In genomic region chr7:91267558-91267955, GRCh38 we compare ENCODE assay signal across 10 cellular contexts. TPM values are rescaled to one million over a fixed set of nuclear protein-coding genes. Genes with fewer than 3 reads are reported as not detected.
A peak's percentile ranks its signal among the peaks of the same experiment; 100 is the strongest.
DNase-seq lines count a peak whose midpoint lies in the region; ATAC-seq, FAIRE-seq and TF ChIP-seq lines count a peak whose summit lies in the region.
"Had no signal": no experiment of that assay in that cellular context is flagged by ENCODE, and none has a peak within 500 bp of the region (broad histone marks: within the 10 kb centered on the region; RNA-seq: fewer than 3 reads in every experiment).

No MANE protein-coding gene starts in this region.

- FAIRE-seq in keratinocyte (lab: Jason Lieb, UNC): no peak
- FAIRE-seq: islet of Langerhans had no signal

- ATAC-seq in stimulated activated memory B cell treated with anti-CD40 and anti-IgM and Interleukin-4, amounts not matched to agents 10 μg/mL and 1 μg/mL and 100 μg/mL, for 72 hours: no peak
- ATAC-seq in HG02870 (IDR thresholded peaks at IDR 0.05; ENCODE audit: unreplicated experiment) (no peak), GM18519 (IDR thresholded peaks at IDR 0.05; ENCODE audit: low FRiP score, unreplicated experiment) (no peak)

- H3K9me1 ChIP-seq in keratinocyte (ENCODE audit: control insufficient read depth, extremely low read depth, insufficient read depth, low read length): no peaks in the 10 kb centered on the region

- H3K4me3 Mint-ChIP-seq in brain: peak overlapping the region; percentile 84 to 96 (median 90)
- peak overlapping the region; percentile 10 for H3K4me3 Mint-ChIP-seq in stimulated activated memory B cell treated with anti-CD40 and anti-IgM and Interleukin-4, amounts not matched to agents 10 μg/mL and 1 μg/mL and 100 μg/mL, for 72 hours
- peak overlapping the region in 1 of 8 donors; percentile 39 for H3K4me3 Mint-ChIP-seq in CD4-positive, alpha-beta memory T cell

- peaks cover 0 to 6% (median 3%) of the 10 kb centered on the region in 5 experiments for H3K9me3 Mint-ChIP-seq in brain
- no peaks in the 10 kb centered on the region for H3K9me3 Mint-ChIP-seq in stimulated activated memory B cell treated with anti-CD40 and anti-IgM and Interleukin-4, amounts not matched to agents 10 μg/mL and 1 μg/mL and 100 μg/mL, for 72 hours
- peaks cover 0 to 4% (median 0%) of the 10 kb centered on the region in 8 donors for H3K9me3 Mint-ChIP-seq in CD4-positive, alpha-beta memory T cell

- peaks cover 47% of the 10 kb centered on the region for H3K4me1 Mint-ChIP-seq in brain
- peaks cover 37% of the 10 kb centered on the region for H3K4me1 Mint-ChIP-seq in stimulated activated memory B cell treated with anti-CD40 and anti-IgM and Interleukin-4, amounts not matched to agents 10 μg/mL and 1 μg/mL and 100 μg/mL, for 72 hours
- H3K4me1 Mint-ChIP-seq in CD4-positive, alpha-beta memory T cell: peaks cover 0 to 30% (median 3%) of the 10 kb centered on the region in 4 donors

- no peaks in the 10 kb centered on the region for H3K9me3 ChIP-seq in keratinocyte (ENCODE audit: control insufficient read depth, low read depth, low read length)
- no peaks in the 10 kb centered on the region for H3K9me3 ChIP-seq in CD4-positive, alpha-beta memory T cell (ENCODE audit: control insufficient read depth in 1 of 2, low read length in 2 of 2)

- intact Hi-C loops in CD4-positive, alpha-beta memory T cell (cut with micrococcal nuclease): no loop called here

- no peaks in the 10 kb centered on the region for H3K36me3 ChIP-seq in keratinocyte (ENCODE audit: control insufficient read depth in 2 of 2, extremely low read depth in 1 of 2, insufficient read depth in 2 of 2, low read length in 2 of 2)
- H3K36me3 ChIP-seq in CD4-positive, alpha-beta memory T cell (ENCODE audit: insufficient read depth, low read length): no peaks in the 10 kb centered on the region

- H3K27ac ChIP-seq in keratinocyte (ENCODE audit: control insufficient read depth, insufficient read depth, low read length): no peak overlapping the region
- no peak overlapping the region for H3K27ac ChIP-seq in CD4-positive, alpha-beta memory T cell (ENCODE audit: low read depth, low read length)

- TF ChIP-seq CTCF in brain (conservative IDR thresholded peaks at IDR 0.05): no peak
- no peak for TF ChIP-seq CTCF in keratinocyte (optimal IDR thresholded peaks at IDR 0.05 in 1 of 3, IDR thresholded peaks at IDR 0.05 in 1 of 3, conservative IDR thresholded peaks at IDR 0.05 in 1 of 3; ENCODE audit: extremely low read depth in 1 of 3, insufficient read depth in 2 of 3, low read length in 3 of 3)

- H3K27me3 ChIP-seq in keratinocyte (ENCODE audit: control insufficient read depth, extremely low read depth, insufficient read depth, low read length): peaks cover 3% of the 10 kb centered on the region
- H3K27me3 ChIP-seq in CD4-positive, alpha-beta memory T cell (ENCODE audit: insufficient read depth, low read length): peaks cover 2% of the 10 kb centered on the region

- H4K20me1 ChIP-seq in keratinocyte (ENCODE audit: control insufficient read depth, extremely low read depth, insufficient read depth, low read length): no peaks in the 10 kb centered on the region

- peak overlapping the region; percentile 86 for H3K4me2 ChIP-seq in keratinocyte (ENCODE audit: control insufficient read depth, extremely low read depth, insufficient read depth, low read depth, low read length)

- peak overlapping the region in 1 of 3 experiments; percentile 18 for H3K4me3 ChIP-seq in keratinocyte (ENCODE audit: control insufficient read depth in 2 of 3, extremely low read depth in 1 of 3, insufficient read depth in 2 of 3, low read depth in 1 of 3, low read length in 3 of 3)
- no peak overlapping the region for H3K4me3 ChIP-seq in CD4-positive, alpha-beta memory T cell (ENCODE audit: low read length in 2 of 2)

- H3K27me3 Mint-ChIP-seq in brain: peaks cover 33% of the 10 kb centered on the region
- peaks cover 34% of the 10 kb centered on the region for H3K27me3 Mint-ChIP-seq in stimulated activated memory B cell treated with anti-CD40 and anti-IgM and Interleukin-4, amounts not matched to agents 10 μg/mL and 1 μg/mL and 100 μg/mL, for 72 hours
- H3K27me3 Mint-ChIP-seq in CD4-positive, alpha-beta memory T cell: peaks cover 10 to 17% of the 10 kb centered on the region in 2 donors

- no peaks in the 10 kb centered on the region for H3K79me2 ChIP-seq in keratinocyte (ENCODE audit: control insufficient read depth, insufficient read depth, low read length)

- CTCF ChIA-PET in CD4-positive, alpha-beta memory T cell (lab: Charles Lee; ENCODE audit: partially characterized antibody): no interaction called here

- dilution Hi-C loops in keratinocyte (cut with MboI; ENCODE audit: extremely low pct_ligation_motif_present, low sequenced_read_pairs): no loop called here

- H3K27ac Mint-ChIP-seq in brain: peak overlapping the region; percentile 4 to 95 (median 47)
- H3K27ac Mint-ChIP-seq in stimulated activated memory B cell treated with anti-CD40 and anti-IgM and Interleukin-4, amounts not matched to agents 10 μg/mL and 1 μg/mL and 100 μg/mL, for 72 hours: no peak overlapping the region
- H3K27ac Mint-ChIP-seq in CD4-positive, alpha-beta memory T cell: no peak overlapping the region

- no peak overlapping the region for H3K9ac ChIP-seq in keratinocyte (ENCODE audit: control insufficient read depth, extremely low read depth, insufficient read depth, low read length)

- peaks cover 20% of the 10 kb centered on the region for H3K36me3 Mint-ChIP-seq in brain
- H3K36me3 Mint-ChIP-seq in stimulated activated memory B cell treated with anti-CD40 and anti-IgM and Interleukin-4, amounts not matched to agents 10 μg/mL and 1 μg/mL and 100 μg/mL, for 72 hours: no peaks in the 10 kb centered on the region
- H3K36me3 Mint-ChIP-seq in CD4-positive, alpha-beta memory T cell: no peaks in the 10 kb centered on the region

- H2AFZ ChIP-seq in keratinocyte (ENCODE audit: control insufficient read depth, low read length): peak overlapping the region; percentile 22

- peaks cover 11% of the 10 kb centered on the region for H3K4me1 ChIP-seq in keratinocyte (ENCODE audit: control insufficient read depth, extremely low read depth, insufficient read depth, low read length)
- H3K4me1 ChIP-seq in CD4-positive, alpha-beta memory T cell (ENCODE audit: insufficient read depth, low read length): peaks cover 8% of the 10 kb centered on the region

- POLR2A ChIA-PET in CD4-positive, alpha-beta memory T cell (lab: Charles Lee; ENCODE audit: partially characterized antibody): no interaction called here

- DNase-seq in H4 (ENCODE audit: low spot score): peak; percentile 61
- no peak for DNase-seq in keratinocyte (ENCODE audit: low read depth, low spot score)
- no peak for DNase-seq in NCI-H446 (lab: John Stamatoyannopoulos, UW)
- no peak for DNase-seq in CD4-positive, alpha-beta memory T cell
- DNase-seq: activated effector memory CD4-positive, alpha-beta T cell treated with anti-CD3 and anti-CD28 coated beads, Interleukin-2, amount 50 U/mL, for 16 hours had no signal

RNA-seq across cellular contexts. Expression of gene FZD1, which starts 3.3 kb away (rescaled TPM):
- total RNA-seq in H4 (2014; rRNA removed; shearing (Covaris generic)): 6.1 and 6.9 TPM in 2 replicates
- polyA plus RNA-seq in brain (ENCODE audit: insufficient read depth, low read depth, low replicate concordance): 14.4 TPM
- 1.3 to 1.5 TPM (median 1.3 TPM) in 3 replicates for polyA plus RNA-seq in keratinocyte
- 0.46 TPM for polyA plus RNA-seq in keratinocyte (2011; ENCODE audit: low read depth)
- polyA plus RNA-seq in keratinocyte (2011; cell fraction: cytosol; rRNA removed): 0.81 and 1.1 TPM in 2 replicates
- polyA plus RNA-seq in keratinocyte (2011; cell fraction: nucleus; rRNA removed): 1.8 and 2.2 TPM in 2 replicates
- polyA plus RNA-seq in keratinocyte (2012; ENCODE audit: low replicate concordance): 1.5 and 1.6 TPM in 2 replicates
- 1.8 to 2.6 TPM (median 2.0 TPM) in 3 replicates for polyA minus RNA-seq in keratinocyte
- polyA minus RNA-seq in keratinocyte (2011; cell fraction: cytosol; rRNA and poly(A)+ RNA removed): 4.0 TPM
- 4.1 and 4.2 TPM in 2 replicates for polyA minus RNA-seq in keratinocyte (2011; cell fraction: nucleus; rRNA and poly(A)+ RNA removed)
- total RNA-seq in CD4-positive, alpha-beta memory T cell: under 1 TPM; 0.08 to 0.09 TPM
- not detected for polyA plus RNA-seq in CD4-positive, alpha-beta memory T cell

Comparison
In these comparisons a context has a peak if more than half of its experiments do, and no peak if none do; other contexts are left out.
1. H3K27ac Mint-ChIP-seq: peak in brain (5 of 5); none in stimulated activated memory B cell treated with anti-CD40 and anti-IgM and Interleukin-4, amounts not matched to agents 10 μg/mL and 1 μg/mL and 100 μg/mL, for 72 hours (single experiment) and CD4-positive, alpha-beta memory T cell (0 of 7).